ENCODE assay signal across 8 cellular contexts in genomic region chr19:18785179-18786124, GRCh38. TPM values are rescaled to one million over a fixed set of nuclear protein-coding genes. Genes with fewer than 3 reads are reported as not detected.
DNase-seq lines count a peak whose midpoint lies in the region; ATAC-seq, FAIRE-seq and TF ChIP-seq lines count a peak whose summit lies in the region.

No MANE protein-coding gene starts in this region.

- no peak for TF ChIP-seq CTCF in heart left ventricle (IDR thresholded peaks at IDR 0.05)

- H3K27me3 ChIP-seq in BLaER1 = peaks cover 87% of the 10 kb centered on the region
- H3K27me3 ChIP-seq in heart left ventricle = peaks cover 37 to 86% (median 48%) of the 10 kb centered on the region in 9 donors

- FAIRE-seq in HTR-8/SVneo (lab: Jason Lieb, UNC) = peak; percentile 54

- H3K36me3 ChIP-seq in BLaER1 (no peaks in the 10 kb centered on the region), heart left ventricle (no peaks in the 10 kb centered on the region)

- H3K4me1 ChIP-seq in BLaER1 (peaks cover 55% of the 10 kb centered on the region), heart left ventricle (peaks cover 0 to 44% (median 25%) of the 10 kb centered on the region in 12 donors)

- H3K4me2 ChIP-seq in BLaER1 = peak overlapping the region; percentile 63

- DNase-seq in HTR-8/SVneo (ENCODE audit: insufficient read length, low spot score) (peak; percentile 57), SK-N-DZ (ENCODE audit: low spot score) (peak; percentile 62), heart left ventricle (peak; percentile 57 to 87 (median 69))
- DNase-seq in activated naive CD4-positive, alpha-beta T cell (lab: John Stamatoyannopoulos, UW) = peak in 3 of 4 experiments; percentile 21 to 52 (median 39)
- DNase-seq in stimulated activated CD4-positive, alpha-beta T cell treated with anti-CD3 and anti-CD28 coated beads, Interleukin-12 subunit alpha, Interleukin-12 subunit beta, amount 100 ng/mL, for 4 hours = peak; percentile 65

- ATAC-seq in heart left ventricle (peak; percentile 43 to 84 (median 74)), HG03521 (IDR thresholded peaks at IDR 0.05; ENCODE audit: unreplicated experiment) (no peak), GM19452 (IDR thresholded peaks at IDR 0.05; ENCODE audit: unreplicated experiment) (no peak)

- peaks cover 4% of the 10 kb centered on the region; the same call in 1 of the 2 replicates for H3K9me3 ChIP-seq in BLaER1
- no peaks in the 10 kb centered on the region for H3K9me3 ChIP-seq in heart left ventricle

- no peak overlapping the region for H3K9ac ChIP-seq in BLaER1

- 7 to 14% (median 11%) methylated on average over 22 to 65 of the region's 65 CpGs for WGBS in heart left ventricle, 4 donors

- intact Hi-C loops in heart left ventricle (cut with DNase I) = no loop called here

- H3K27ac ChIP-seq in BLaER1 (no peak overlapping the region), heart left ventricle (no peak overlapping the region)

- TF ChIP-seq POLR2A in heart left ventricle (IDR thresholded peaks at IDR 0.05) = no peak

- no peak overlapping the region for H3K4me3 ChIP-seq in BLaER1
- H3K4me3 ChIP-seq in heart left ventricle = peak overlapping the region in 3 of 12 donors; percentile 8 to 22 (median 11)

- H4K20me1 ChIP-seq in BLaER1 = peaks cover 74% of the 10 kb centered on the region

RNA-seq across cellular contexts. Expression of gene COMP, which starts 5.7 kb away (rescaled TPM):
- 0.08 TPM in 1 of 2 replicates, not detected in the other for polyA plus RNA-seq in SK-N-DZ (2014; cell fraction: cytosol; rRNA removed)
- polyA plus RNA-seq in SK-N-DZ (2014; cell fraction: nucleus; rRNA removed) = 0.28 TPM in 1 of 2 replicates, not detected in the other
- 1 to 10 TPM in 3 of 9 donors, under 1 TPM in 5, not detected in 1; 0.16 to 2.7 (median 0.60) TPM for total RNA-seq in heart left ventricle
- under 1 TPM; 0.11 to 0.53 TPM for polyA plus RNA-seq in heart left ventricle

RNA-seq across cellular contexts. Expression of gene UPF1, which starts 46.3 kb away (rescaled TPM):
- 34.4 and 37.4 TPM in 2 replicates for polyA plus RNA-seq in SK-N-DZ (2014; cell fraction: cytosol; rRNA removed)
- polyA plus RNA-seq in SK-N-DZ (2014; cell fraction: nucleus; rRNA removed) = 50.4 and 74.0 TPM in 2 replicates
- total RNA-seq in heart left ventricle = 10 to 100 TPM; 27.5 to 84.4 (median 40.2) TPM
- polyA plus RNA-seq in heart left ventricle = 10 to 100 TPM; 33.4 to 34.3 TPM

Comparison
In these comparisons a context has a peak if more than half of its experiments do, and no peak if none do; other contexts are left out.
1. ATAC-seq: peak in heart left ventricle (4 of 4); none in HG03521 (single experiment) and GM19452 (single experiment).
2. Peak in every context shown above with its lines, with median percentiles within 50 percentile points of each other: DNase-seq.